ENCODE assay signal across 2 cellular contexts in genomic region chr12:109329003-109329402, GRCh38.
TF ChIP-seq lines count a peak whose summit lies in the region.

No MANE protein-coding gene starts in this region.

TF ChIP-seq in GM23338, 12 proteins besides CTCF, POLR2A, EP300 and RAD21:
- TF ChIP-seq CREB1 (CRISPR knock-in tag; IDR thresholded peaks at IDR 0.05; ENCODE audit: low read depth) (no peak), ZNF462 (CRISPR knock-in tag; IDR thresholded peaks at IDR 0.05) (no peak), EZH2 (IDR thresholded peaks at IDR 0.05; ENCODE audit: low read depth, unreplicated experiment) (no peak), JUNB (IDR thresholded peaks at IDR 0.05; ENCODE audit: unreplicated experiment) (no peak), REST (IDR thresholded peaks at IDR 0.05; ENCODE audit: unreplicated experiment) (no peak), ETS1 (IDR thresholded peaks at IDR 0.05) (no peak), ZNF331 (CRISPR knock-in tag; IDR thresholded peaks at IDR 0.05; ENCODE audit: low read depth) (no peak), ZNF114 (CRISPR knock-in tag; IDR thresholded peaks at IDR 0.05) (no peak), POLR2AphosphoS5 (IDR thresholded peaks at IDR 0.05; ENCODE audit: low read depth) (no peak), NANOG (IDR thresholded peaks at IDR 0.05; ENCODE audit: borderline replicate concordance) (no peak), EZH2phosphoT487 (IDR thresholded peaks at IDR 0.05; ENCODE audit: unreplicated experiment) (no peak), STAT1 (IDR thresholded peaks at IDR 0.05; ENCODE audit: unreplicated experiment) (no peak)
TF ChIP-seq in GM23338: peak in this region for 0.

TF ChIP-seq in K562, 482 proteins besides CTCF, POLR2A, EP300 and RAD21:
- TF ChIP-seq ZBTB40 (IDR thresholded peaks at IDR 0.05) (peak; percentile 76), ZBTB40 (CRISPR knock-in tag; IDR thresholded peaks at IDR 0.05) (no peak), FIP1L1 (IDR thresholded peaks at IDR 0.05; ENCODE audit: low read depth, low read length, poor library complexity, severe bottlenecking) (no peak), NFIC (IDR thresholded peaks at IDR 0.05) (no peak)
